In genomic region chr20:56429496-56429895, GRCh38 we compare ENCODE assay signal across 9 cellular contexts. TPM values are rescaled to one million over a fixed set of nuclear protein-coding genes. Genes with fewer than 3 reads are reported as not detected.
DNase-seq lines count a peak whose midpoint lies in the region; ATAC-seq lines count a peak whose summit lies in the region.
"Had no signal": no experiment of that assay in that cellular context is flagged by ENCODE, and none has a peak within 500 bp of the region (broad histone marks: within the 10 kb centered on the region; RNA-seq: fewer than 3 reads in every experiment).

No MANE protein-coding gene starts in this region.

- no peak overlapping the region for H2BK120ac ChIP-seq in mesenchymal stem cell (ENCODE audit: low read depth, low read length)

- WGBS in mesenchymal stem cell: 40% methylated on average over 6 of the region's 6 CpGs

- no peak overlapping the region for H2AFZ ChIP-seq in mesenchymal stem cell (ENCODE audit: low read depth, low read length)

- no peaks in the 10 kb centered on the region for H3K9me3 ChIP-seq in mesenchymal stem cell (ENCODE audit: control insufficient read depth, low read length)
- H3K9me3 ChIP-seq: mucosa of descending colon had no signal

- peak overlapping the region; percentile 8 for H4K8ac ChIP-seq in mesenchymal stem cell (ENCODE audit: low read length)

- peak overlapping the region in 1 of 2 experiments; percentile 25 for H3K18ac ChIP-seq in mesenchymal stem cell (ENCODE audit: low read depth in 1 of 2, low read length in 2 of 2)

- no peak overlapping the region for H2BK15ac ChIP-seq in mesenchymal stem cell (ENCODE audit: low read depth, poor library complexity, severe bottlenecking)

- H2BK12ac ChIP-seq in mesenchymal stem cell (ENCODE audit: low read length in 2 of 2): no peak overlapping the region

- H3K4me1 ChIP-seq in mesenchymal stem cell (ENCODE audit: control insufficient read depth, insufficient read depth, low read depth, low read length): peaks cover 9% of the 10 kb centered on the region

- no peak overlapping the region for H3K23ac ChIP-seq in mesenchymal stem cell (ENCODE audit: low read length in 2 of 2)

- peak overlapping the region in 1 of 2 experiments; percentile 17 for H3K4ac ChIP-seq in mesenchymal stem cell (ENCODE audit: low read depth in 1 of 2, low read length in 2 of 2)

- no peak for ATAC-seq in GM21367 (IDR thresholded peaks at IDR 0.05; ENCODE audit: unreplicated experiment)
- ATAC-seq: mucosa of descending colon had no signal

- no peaks in the 10 kb centered on the region for H3K36me3 ChIP-seq in mesenchymal stem cell (ENCODE audit: control insufficient read depth in 1 of 2, insufficient read depth in 2 of 2, low read depth in 1 of 2, low read length in 2 of 2)

- H3K4me2 ChIP-seq in mesenchymal stem cell (ENCODE audit: low read length, poor library complexity, severe bottlenecking): no peak overlapping the region

- H3K27me3 ChIP-seq in mesenchymal stem cell (ENCODE audit: control insufficient read depth in 1 of 2, insufficient read depth in 1 of 2, low read length in 2 of 2): peaks cover 0 to 22% of the 10 kb centered on the region in 2 experiments

- peak overlapping the region in 1 of 2 experiments; percentile 42 for H3K4me3 ChIP-seq in mesenchymal stem cell (ENCODE audit: insufficient read depth in 1 of 2, low read depth in 1 of 2, low read length in 2 of 2)
- H3K4me3 ChIP-seq: mucosa of descending colon had no signal

- peak overlapping the region; percentile 13 for H3K9ac ChIP-seq in mesenchymal stem cell (ENCODE audit: low read length)

- H3K27ac ChIP-seq in mesenchymal stem cell (ENCODE audit: low read length, poor library complexity, severe bottlenecking): no peak overlapping the region

- DNase-seq in AML-193 (lab: John Stamatoyannopoulos, UW): peak; percentile 42 to 75
- DNase-seq in NCI-H226: peak; percentile 88
- DNase-seq in activated T-helper 9 cell treated with anti-CD3 and anti-CD28 coated beads, Interleukin-2, amount 50 U/mL, for 16 hours (ENCODE audit: low read depth): peak; percentile 35
- DNase-seq in mesenchymal stem cell: peak; percentile 52
- DNase-seq in NCI-H2227 (lab: John Stamatoyannopoulos, UW; ENCODE audit: unreplicated experiment): no peak
- no peak for DNase-seq in NCI-H1417 treated with DMSO at 0.1 percent for 48 hours (lab: John Stamatoyannopoulos, UW)
- DNase-seq in HuH-7 (ENCODE audit: low spot score): no peak
- DNase-seq: mucosa of descending colon had no signal

- no peak overlapping the region for H2BK5ac ChIP-seq in mesenchymal stem cell (ENCODE audit: low read depth, low read length, poor library complexity, severe bottlenecking)

- no peak overlapping the region for H4K91ac ChIP-seq in mesenchymal stem cell (ENCODE audit: low read length)

- no peak overlapping the region for H2AK5ac ChIP-seq in mesenchymal stem cell (ENCODE audit: low read length, severe bottlenecking)

- H3K79me1 ChIP-seq in mesenchymal stem cell (replicated peaks; ENCODE audit: low read length, poor library complexity, severe bottlenecking): no peaks in the 10 kb centered on the region

- no peak overlapping the region for H3K14ac ChIP-seq in mesenchymal stem cell (ENCODE audit: low read length in 2 of 2)

RNA-seq across cellular contexts. Expression of gene CASS4, which starts 17.4 kb away (rescaled TPM):
- polyA plus RNA-seq in mesenchymal stem cell (2013, experiment 1 of 2): 0.14 TPM
- 0.19 TPM for polyA plus RNA-seq in mesenchymal stem cell (2013, experiment 2 of 2)

RNA-seq across cellular contexts. Expression of gene CSTF1, which starts 37.1 kb away (rescaled TPM):
- polyA plus RNA-seq in mesenchymal stem cell (2013, experiment 1 of 2): 22.0 TPM
- 21.8 TPM for polyA plus RNA-seq in mesenchymal stem cell (2013, experiment 2 of 2)

RNA-seq across cellular contexts. Expression of gene AURKA, which starts 37.5 kb away (rescaled TPM):
- 13.9 TPM for polyA plus RNA-seq in mesenchymal stem cell (2013, experiment 1 of 2)
- polyA plus RNA-seq in mesenchymal stem cell (2013, experiment 2 of 2): 13.9 TPM

RNA-seq across cellular contexts. Expression of gene RTF2, which starts 38.9 kb away (rescaled TPM):
- 64.8 TPM for polyA plus RNA-seq in mesenchymal stem cell (2013, experiment 1 of 2)
- polyA plus RNA-seq in mesenchymal stem cell (2013, experiment 2 of 2): 64.7 TPM

Comparison
In these comparisons a context has a peak if more than half of its experiments do, and no peak if none do; other contexts are left out.
1. DNase-seq: peak in AML-193 (2 of 2), NCI-H226 (single experiment), activated T-helper 9 cell treated with anti-CD3 and anti-CD28 coated beads, Interleukin-2, amount 50 U/mL, for 16 hours (single experiment) and mesenchymal stem cell (single experiment); none in NCI-H2227 (single experiment), NCI-H1417 treated with DMSO at 0.1 percent for 48 hours (single experiment) and HuH-7 (single experiment).